31 cellular contexts compared by ENCODE assay signal in genomic region chr18:32742620-32743019, GRCh38. TPM values are rescaled to one million over a fixed set of nuclear protein-coding genes. Genes with fewer than 3 reads are reported as not detected.
DNase-seq lines count a peak whose midpoint lies in the region; ATAC-seq, FAIRE-seq and TF ChIP-seq lines count a peak whose summit lies in the region.
"Had no signal": no experiment of that assay in that cellular context is flagged by ENCODE, and none has a peak within 500 bp of the region (broad histone marks: within the 10 kb centered on the region; RNA-seq: fewer than 3 reads in every experiment).

No MANE protein-coding gene starts in this region.

- POLR2A ChIA-PET in A673 (lab: Charles Lee; ENCODE audit: low non-redundant PET), result no interaction called here

- no peak overlapping the region for H4K5ac ChIP-seq in H9 (ENCODE audit: insufficient read length, low read depth, low read length)

- no peak overlapping the region for H2AK5ac ChIP-seq in H9 (ENCODE audit: insufficient read length, low read length)

- no peak for ATAC-seq in gastrocnemius medialis
- ATAC-seq: activated naive CD4-positive, alpha-beta T cell treated with anti-CD3 and anti-CD28 coated beads, Interleukin-2, amount 50 U/mL, for 72 hours; psoas muscle; stimulated activated naive CD8-positive, alpha-beta T cell treated with anti-CD3 and anti-CD28 coated beads, Interleukin-15, Interleukin-2, amounts not matched to agents 100 U/mL and 50 U/mL, for 24 hours had no signal

- no peak overlapping the region for H3K4me2 ChIP-seq in H9 (ENCODE audit: insufficient read depth, insufficient read length, low read length)
- H3K4me2 ChIP-seq: SK-N-SH had no signal

- no peak overlapping the region for H3K23ac ChIP-seq in H9 (ENCODE audit: insufficient read length, low read depth, low read length)

- H3K79me2 ChIP-seq in H9 (ENCODE audit: insufficient read depth, low read length), result no peaks in the 10 kb centered on the region

- H3K36me3 Mint-ChIP-seq in H9 (ENCODE audit: insufficient read depth in 1 of 3, low read depth in 3 of 3) (no peaks in the 10 kb centered on the region), endodermal cell (ENCODE audit: low read depth) (no peaks in the 10 kb centered on the region), nephron progenitor cell (ENCODE audit: low read depth) (peaks cover 64% of the 10 kb centered on the region)
- H3K36me3 Mint-ChIP-seq: activated CD4-positive, alpha-beta memory T cell treated with anti-CD3 and anti-CD28 coated beads for 36 hours; activated naive CD4-positive, alpha-beta T cell treated with anti-CD3 and anti-CD28 coated beads, Interleukin-2, amount 50 U/mL, for 72 hours had no signal

- no peaks in the 10 kb centered on the region for H3K4me1 ChIP-seq in A673 (ENCODE audit: insufficient read depth, low read length, poor library complexity, severe bottlenecking)
- H3K4me1 ChIP-seq in H9 (ENCODE audit: insufficient read depth, low read length), result no peaks in the 10 kb centered on the region; the same call in 1 of the 2 replicates
- H3K4me1 ChIP-seq in endodermal cell (ENCODE audit: control insufficient read depth, insufficient read depth, low read length), result no peaks in the 10 kb centered on the region
- H3K4me1 ChIP-seq in gastrocnemius medialis, result no peaks in the 10 kb centered on the region
- H3K4me1 ChIP-seq: BE2C, psoas muscle, testis had no signal

- H3K4me1 Mint-ChIP-seq in H9, result peaks cover 28 to 30% of the 10 kb centered on the region in 2 experiments
- peaks cover 7% of the 10 kb centered on the region for H3K4me1 Mint-ChIP-seq in endodermal cell
- peaks cover 52% of the 10 kb centered on the region for H3K4me1 Mint-ChIP-seq in nephron progenitor cell

- H3K18ac ChIP-seq in H9 (ENCODE audit: insufficient read length, low read depth, low read length), result no peak overlapping the region

- H3K36me3 ChIP-seq in A673 (ENCODE audit: insufficient read depth, low read length, poor library complexity, severe bottlenecking) (no peaks in the 10 kb centered on the region), endodermal cell (ENCODE audit: control insufficient read depth, insufficient read depth, low read length) (no peaks in the 10 kb centered on the region), gastrocnemius medialis (no peaks in the 10 kb centered on the region)
- H3K36me3 ChIP-seq: BE2C had no signal

- H3K27ac Mint-ChIP-seq in H9 (peak overlapping the region; percentile 35 to 96 (median 44); a peak in 6 of 7 replicates), endodermal cell (peak overlapping the region; percentile 8), nephron progenitor cell (peak overlapping the region; percentile 49)
- H3K27ac Mint-ChIP-seq: activated CD4-positive, alpha-beta memory T cell treated with anti-CD3 and anti-CD28 coated beads for 36 hours; activated naive CD4-positive, alpha-beta T cell treated with anti-CD3 and anti-CD28 coated beads, Interleukin-2, amount 50 U/mL, for 72 hours; activated T-helper 2 cell treated with anti-CD3 and anti-CD28 coated beads, Interferon-gamma antibody, Interleukin-2, Interleukin-4, amounts not matched to agents 10 μg/mL and 5 μg/mL and 100 μg/mL, durations not matched to agents 14 hours and 24 hours and 36 hours; HFFc6; T-helper 1 cell treated with Interleukin-12 subunit alpha and Interleukin-12 subunit beta and Interleukin-4 antibody, amounts not matched to agents 30 μg/mL and 1 μg/mL, for 36 hours had no signal

- no peaks in the 10 kb centered on the region for H3K9me3 ChIP-seq in A673 (ENCODE audit: low read depth, low read length, poor library complexity, severe bottlenecking)
- H3K9me3 ChIP-seq in H9 (ENCODE audit: control insufficient read depth, low read depth, low read length), result no peaks in the 10 kb centered on the region
- no peaks in the 10 kb centered on the region for H3K9me3 ChIP-seq in endodermal cell (ENCODE audit: control insufficient read depth, low read length)
- H3K9me3 ChIP-seq in gastrocnemius medialis, result no peaks in the 10 kb centered on the region
- H3K9me3 ChIP-seq: BE2C, psoas muscle, SK-N-SH, testis had no signal

- H3K9me3 Mint-ChIP-seq in H9 (no peaks in the 10 kb centered on the region), endodermal cell (no peaks in the 10 kb centered on the region), nephron progenitor cell (no peaks in the 10 kb centered on the region)
- H3K9me3 Mint-ChIP-seq: activated CD4-positive, alpha-beta memory T cell treated with anti-CD3 and anti-CD28 coated beads for 36 hours; activated naive CD4-positive, alpha-beta T cell treated with anti-CD3 and anti-CD28 coated beads, Interleukin-2, amount 50 U/mL, for 72 hours; activated T-helper 2 cell treated with anti-CD3 and anti-CD28 coated beads, Interferon-gamma antibody, Interleukin-2, Interleukin-4, amounts not matched to agents 10 μg/mL and 5 μg/mL and 100 μg/mL, durations not matched to agents 14 hours and 24 hours and 36 hours; T-helper 1 cell treated with Interleukin-12 subunit alpha and Interleukin-12 subunit beta and Interleukin-4 antibody, amounts not matched to agents 30 μg/mL and 1 μg/mL, for 36 hours had no signal

- CTCF ChIA-PET in A673 (lab: Charles Lee), result no interaction called here

- in situ Hi-C loops in gastrocnemius medialis (cut with MboI; ENCODE audit: low sequenced_read_pairs in 4 of 4), result no loop called here

- no peak for FAIRE-seq in urothelium cell line (lab: Jason Lieb, UNC)
- FAIRE-seq: GM18507, TTC549 had no signal

- H2BK120ac ChIP-seq in H9 (ENCODE audit: low read depth, low read length, poor library complexity, severe bottlenecking), result no peak overlapping the region

- H3K4me3 Mint-ChIP-seq in H9, result peak overlapping the region in 1 of 2 experiments; percentile 54; a peak in 1 of 5 replicates
- H3K4me3 Mint-ChIP-seq in endodermal cell, result no peak overlapping the region
- peak overlapping the region; percentile 6 for H3K4me3 Mint-ChIP-seq in nephron progenitor cell
- H3K4me3 Mint-ChIP-seq: activated CD4-positive, alpha-beta memory T cell treated with anti-CD3 and anti-CD28 coated beads for 36 hours; HFFc6; T-helper 1 cell treated with Interleukin-12 subunit alpha and Interleukin-12 subunit beta and Interleukin-4 antibody, amounts not matched to agents 30 μg/mL and 1 μg/mL, for 36 hours had no signal

- no peak overlapping the region for H3K4me3 ChIP-seq in A673 (ENCODE audit: low read depth, low read length, poor library complexity, severe bottlenecking)
- H3K4me3 ChIP-seq in endodermal cell (ENCODE audit: low read length), result no peak overlapping the region
- H3K4me3 ChIP-seq in gastrocnemius medialis, result no peak overlapping the region
- H3K4me3 ChIP-seq: psoas muscle, testis had no signal

- H3K27me3 Mint-ChIP-seq in H9 (ENCODE audit: low read depth) (no peaks in the 10 kb centered on the region), endodermal cell (ENCODE audit: insufficient read depth) (no peaks in the 10 kb centered on the region), nephron progenitor cell (ENCODE audit: low read depth, poor library complexity) (no peaks in the 10 kb centered on the region)
- H3K27me3 Mint-ChIP-seq: activated CD4-positive, alpha-beta memory T cell treated with anti-CD3 and anti-CD28 coated beads for 36 hours had no signal

- H3K27me3 ChIP-seq in A673 (replicated peaks; ENCODE audit: insufficient read depth, low read depth, low read length, poor library complexity) (no peaks in the 10 kb centered on the region), H9 (ENCODE audit: insufficient read depth, low read length) (no peaks in the 10 kb centered on the region), endodermal cell (ENCODE audit: control insufficient read depth, insufficient read depth, low read length, poor library complexity, severe bottlenecking) (no peaks in the 10 kb centered on the region), gastrocnemius medialis (no peaks in the 10 kb centered on the region)
- H3K27me3 ChIP-seq: BE2C, testis had no signal

- H4K20me1 ChIP-seq in H9 (ENCODE audit: control insufficient read depth, insufficient read depth, insufficient read length), result no peaks in the 10 kb centered on the region

- H4K8ac ChIP-seq in H9 (replicated peaks; ENCODE audit: insufficient read length, low read depth, low read length), result no peak overlapping the region

- H4K91ac ChIP-seq in H9 (ENCODE audit: insufficient read length, low read depth, low read length), result no peak overlapping the region

- H3T11ph ChIP-seq in H9 (ENCODE audit: low read length), result no peak overlapping the region

- H3K27ac ChIP-seq in A673 (ENCODE audit: low read depth, low read length, poor library complexity, severe bottlenecking), result no peak overlapping the region
- no peak overlapping the region for H3K27ac ChIP-seq in H9 (ENCODE audit: insufficient read length, low read depth, low read length)
- H3K27ac ChIP-seq in endodermal cell (ENCODE audit: low read depth, low read length), result no peak overlapping the region
- H3K27ac ChIP-seq in gastrocnemius medialis, result no peak overlapping the region
- H3K27ac ChIP-seq: HL-60, psoas muscle, testis had no signal

- no peak overlapping the region for H3K9ac ChIP-seq in H9 (ENCODE audit: extremely low read depth, insufficient read length, low read length)
- H3K9ac ChIP-seq in endodermal cell (ENCODE audit: extremely low read depth, low read length, poor library complexity, severe bottlenecking), result no peak overlapping the region
- H3K9ac ChIP-seq: SK-N-SH had no signal

- no peak overlapping the region for H3K56ac ChIP-seq in H9 (ENCODE audit: insufficient read length, low read depth, low read length)

- no peak overlapping the region for H2BK15ac ChIP-seq in H9 (ENCODE audit: low read depth, low read length)

- H2BK20ac ChIP-seq in H9 (ENCODE audit: low read depth, low read length, poor library complexity, severe bottlenecking), result no peak overlapping the region

- WGBS in H9 (ENCODE audit: extremely low coverage, insufficient read length, low lambda C conversion rate), result no CpG with 5 or more reads among the region's 6 CpGs
- 70 to 88% methylated on average over 4 to 6 of the region's 6 CpGs for WGBS in endodermal cell (ENCODE audit: insufficient coverage in 1 of 2, insufficient read length in 1 of 2), 2 experiments

- H3K14ac ChIP-seq in H9 (ENCODE audit: insufficient read depth, low read length), result no peak overlapping the region

- TF ChIP-seq CTCF in A673 (conservative IDR thresholded peaks at IDR 0.05; ENCODE audit: low read depth, low read length) (no peak), H9 (conservative IDR thresholded peaks at IDR 0.05) (no peak; the same call in 2 of the 3 replicates), endodermal cell (conservative IDR thresholded peaks at IDR 0.05) (no peak), nephron progenitor cell (IDR thresholded peaks at IDR 0.05) (no peak), gastrocnemius medialis (IDR thresholded peaks at IDR 0.05 in 4 of 5, conservative IDR thresholded peaks at IDR 0.05 in 1 of 5) (no peak)

- no peak overlapping the region for H2BK12ac ChIP-seq in H9 (ENCODE audit: insufficient read length, low read depth, low read length)

- H2BK5ac ChIP-seq in H9 (ENCODE audit: insufficient read length, low read length), result no peak overlapping the region

- intact Hi-C loops in A673 (cut with micrococcal nuclease; ENCODE audit: unreplicated experiment) (no loop called here), gastrocnemius medialis (cut with DNase I; ENCODE audit: low total_unique reads) (no loop called here)

- H2AFZ ChIP-seq in H9 (ENCODE audit: low read length), result no peak overlapping the region

- H3K23me2 ChIP-seq in H9 (ENCODE audit: insufficient read length, low read depth, low read length, poor library complexity, severe bottlenecking), result no peaks in the 10 kb centered on the region

- H3K4ac ChIP-seq in H9 (ENCODE audit: low read depth, low read length), result no peak overlapping the region

- no TSS peak for BruUV-seq in A673 (replicated peaks; lab: Mats Ljungman, UMichigan)

- TF ChIP-seq POLR2A in gastrocnemius medialis (IDR thresholded peaks at IDR 0.05), result no peak

- H3K79me1 ChIP-seq in H9 (ENCODE audit: insufficient read depth, low read depth, low read length, poor library complexity, severe bottlenecking), result no peaks in the 10 kb centered on the region

- DNase-seq in A673 (ENCODE audit: low spot score), result peak; percentile 18
- DNase-seq in H9, result peak; percentile 33
- peak; percentile 43 for DNase-seq in endodermal cell
- DNase-seq in nephron progenitor cell, result peak; percentile 12
- DNase-seq in gastrocnemius medialis, result no peak
- DNase-seq in foreskin melanocyte, result no peak
- DNase-seq in urothelium cell line (ENCODE audit: low spot score), result no peak
- DNase-seq in activated T-cell treated with anti-CD3 and anti-CD28 coated beads for 4 hours, result no peak
- DNase-seq: activated CD4-positive, alpha-beta memory T cell treated with anti-CD3 and anti-CD28 coated beads for 36 hours; activated CD4-positive, CD25-positive, alpha-beta regulatory T cell treated with anti-CD3 and anti-CD28 coated beads, Interleukin-2, amount 50 U/mL, for 72 hours; anterior cingulate cortex; BE2C; dermis blood vessel endothelial cell; DND-41; HFFc6; Karpas-422; mesenchymal stem cell; NCI-H1436; NCI-H2171; NCI-H524; psoas muscle; SK-N-SH; stimulated activated naive CD8-positive, alpha-beta T cell treated with anti-CD3 and anti-CD28 coated beads, Interleukin-15, Interleukin-2, amounts not matched to agents 100 U/mL and 50 U/mL, for 24 hours; testis had no signal

RNA-seq across cellular contexts. Expression of gene KLHL14, which starts 30.2 kb away (rescaled TPM):
- 1.3 and 2.3 TPM in 2 replicates for total RNA-seq in A673 (2021)
- total RNA-seq in H9 (2021), result 0.90 and 1.0 TPM in 2 replicates
- 1 to 10 TPM; 4.2 TPM for total RNA-seq in endodermal cell
- polyA plus RNA-seq in endodermal cell (2013, experiment 1 of 2), result 3.6 TPM
- 4.1 TPM for polyA plus RNA-seq in endodermal cell (2013, experiment 2 of 2)
- under 1 TPM in 1 of 4 donors, not detected in 3; 0.04 TPM for total RNA-seq in gastrocnemius medialis
- total RNA-seq: activated CD4-positive, alpha-beta memory T cell treated with anti-CD3 and anti-CD28 coated beads for 36 hours; activated naive CD4-positive, alpha-beta T cell treated with anti-CD3 and anti-CD28 coated beads, Interleukin-2, amount 50 U/mL, for 72 hours; activated T-helper 2 cell treated with anti-CD3 and anti-CD28 coated beads, Interferon-gamma antibody, Interleukin-2, Interleukin-4, amounts not matched to agents 10 μg/mL and 5 μg/mL and 100 μg/mL, durations not matched to agents 14 hours and 24 hours and 36 hours; fibroblast of lung; HFFc6; psoas muscle had no signal
- polyA plus RNA-seq: fibroblast of lung, SK-N-SH had no signal

Comparison
In these comparisons a context has a peak if more than half of its experiments do, and no peak if none do; other contexts are left out.
1. DNase-seq: peak in A673 (single experiment), H9 (single experiment), endodermal cell (single experiment) and nephron progenitor cell (single experiment); none in gastrocnemius medialis (0 of 2), foreskin melanocyte (single experiment), urothelium cell line (single experiment) and activated T-cell treated with anti-CD3 and anti-CD28 coated beads for 4 hours (single experiment).
2. Peak in every context shown above with its lines, with median percentiles within 50 percentile points of each other: H3K27ac Mint-ChIP-seq.